Comparison of ENCODE assay signal across 8 cellular contexts in the genomic region with DNA sequence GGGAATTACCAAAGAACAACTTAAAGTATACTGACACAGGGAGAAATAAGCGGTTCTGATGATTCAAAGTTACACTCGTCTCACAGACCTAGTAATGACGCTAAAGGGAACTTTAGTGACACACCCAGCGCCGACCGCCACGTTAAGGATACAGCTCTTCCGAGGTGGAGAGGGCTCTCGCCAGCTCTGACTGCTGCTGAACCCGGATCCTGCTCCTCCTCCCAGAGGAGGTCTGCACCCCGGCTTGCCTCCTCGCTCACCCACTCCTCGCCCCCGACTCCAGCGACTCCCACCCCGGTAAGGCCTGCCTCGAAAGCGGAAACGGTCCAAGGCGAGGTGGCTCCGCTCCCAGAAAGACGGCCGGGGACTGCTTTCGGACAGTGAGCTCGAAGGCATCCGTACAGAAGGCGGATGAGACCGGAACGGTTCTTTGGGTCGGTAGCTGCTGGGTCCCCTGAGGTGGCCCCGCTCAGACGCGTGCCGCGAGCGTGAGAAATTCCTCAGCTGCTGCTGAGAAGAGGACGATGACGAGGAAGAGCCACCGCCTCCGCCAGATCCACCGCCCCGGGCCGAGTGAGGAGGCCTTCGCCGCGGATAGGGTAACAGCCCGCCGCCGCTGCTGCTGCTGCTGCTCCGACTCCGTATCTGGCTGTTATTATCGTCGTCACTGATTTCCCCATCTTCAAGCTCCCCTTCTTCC. TPM values are rescaled to one million over a fixed set of nuclear protein-coding genes. Genes with fewer than 3 reads are reported as not detected.
DNase-seq lines count a peak whose midpoint lies in the region; ATAC-seq and TF ChIP-seq lines count a peak whose summit lies in the region.

No MANE protein-coding gene starts in this region.

- no peak for TF ChIP-seq EP300 in gastroesophageal sphincter (IDR thresholded peaks at IDR 0.05)

- H3K36me3 ChIP-seq in BE2C (peaks cover 11% of the 10 kb centered on the region), RWPE2 (ENCODE audit: low read depth) (peaks cover 30% of the 10 kb centered on the region), gastroesophageal sphincter (peaks cover 0 to 22% of the 10 kb centered on the region in 2 donors)

- peaks cover 2% of the 10 kb centered on the region; the same call in 1 of the 2 replicates for H3K4me1 ChIP-seq in BE2C
- peaks cover 3% of the 10 kb centered on the region for H3K4me1 ChIP-seq in RWPE2 (ENCODE audit: insufficient read depth, poor library complexity, severe bottlenecking)
- peaks cover 0 to 47% (median 12%) of the 10 kb centered on the region in 3 donors for H3K4me1 ChIP-seq in gastroesophageal sphincter

- DNase-seq in BE2C (peak; percentile 48), GM19238 (ENCODE audit: insufficient read length, low spot score) (peak; percentile 4), RWPE2 (ENCODE audit: low spot score) (peak; percentile 70), activated gamma-delta T cell treated with Interleukin-2 at 50 U/mL for 16 hours (peak; percentile 51), omental fat pad (ENCODE audit: low spot score) (peak; percentile 43)

- ATAC-seq in HG03439 (IDR thresholded peaks at IDR 0.05; ENCODE audit: unreplicated experiment): peak; percentile 23
- peak; percentile 24 for ATAC-seq in RWPE2 (ENCODE audit: low read depth)
- ATAC-seq in gastroesophageal sphincter: peak; percentile 49
- ATAC-seq in omental fat pad (ENCODE audit: low FRiP score): peak; percentile 27

- WGBS in gastroesophageal sphincter (ENCODE audit: low coverage in 1 of 2), 2 donors: 0% methylated on average over 8 of the region's 53 CpGs

- TF ChIP-seq CTCF in BE2C (IDR thresholded peaks at IDR 0.05; ENCODE audit: low read depth, low read length) (no peak), RWPE2 (IDR thresholded peaks at IDR 0.05; ENCODE audit: poor library complexity, severe bottlenecking) (no peak), gastroesophageal sphincter (IDR thresholded peaks at IDR 0.05) (no peak), omental fat pad (IDR thresholded peaks at IDR 0.05) (no peak)

- H3K27me3 ChIP-seq in BE2C: no peaks in the 10 kb centered on the region
- H3K27me3 ChIP-seq in RWPE2 (ENCODE audit: insufficient read depth, poor library complexity, severe bottlenecking): no peaks in the 10 kb centered on the region
- H3K27me3 ChIP-seq in gastroesophageal sphincter: no peaks in the 10 kb centered on the region

- peak overlapping the region; percentile 96 for H3K4me3 ChIP-seq in BE2C (ENCODE audit: low read depth, low read length)
- H3K4me3 ChIP-seq in RWPE2 (ENCODE audit: severe bottlenecking): peak overlapping the region; percentile 66
- H3K4me3 ChIP-seq in gastroesophageal sphincter: peak overlapping the region; percentile 65 to 80

- TF ChIP-seq POLR2A in gastroesophageal sphincter (IDR thresholded peaks at IDR 0.05): peak in 1 of 2 donors; percentile 10

- H3K9me3 ChIP-seq in BE2C (no peaks in the 10 kb centered on the region), RWPE2 (ENCODE audit: severe bottlenecking) (no peaks in the 10 kb centered on the region), gastroesophageal sphincter (no peaks in the 10 kb centered on the region)

- H3K27ac ChIP-seq in RWPE2 (ENCODE audit: poor library complexity, severe bottlenecking) (peak overlapping the region; percentile 85), gastroesophageal sphincter (peak overlapping the region; percentile 91 to 98 (median 94)), temporal lobe (ENCODE audit: low read depth, low read length) (peak overlapping the region; percentile 90)

RNA-seq across cellular contexts. Expression of a gene that starts 0.6 kb away (rescaled TPM):
- 11.1 TPM for polyA plus RNA-seq in BE2C (2012; ENCODE audit: insufficient read depth, insufficient read length, low read depth)
- total RNA-seq in gastroesophageal sphincter (10 to 100 TPM; 17.1 to 65.2 (median 30.3) TPM), omental fat pad (100 to 1,000 TPM in 1 of 4 donors, 10 to 100 TPM in 3; 54.6 to 124 (median 85.5) TPM), temporal lobe (48.9 TPM)

RNA-seq across cellular contexts. Expression of a gene that starts 1.1 kb away (rescaled TPM):
- polyA plus RNA-seq in BE2C (2012; ENCODE audit: insufficient read depth, insufficient read length, low read depth): 3.7 TPM
- total RNA-seq in gastroesophageal sphincter (10 to 100 TPM in 1 of 4 donors, 1 to 10 TPM in 3; 2.3 to 19.5 (median 6.1) TPM), omental fat pad (10 to 100 TPM in 1 of 4 donors, 1 to 10 TPM in 3; 1.8 to 21.3 (median 5.9) TPM), temporal lobe (27.0 TPM)

RNA-seq across cellular contexts. Expression of a gene that starts 22.9 kb away (rescaled TPM):
- polyA plus RNA-seq in BE2C (2012; ENCODE audit: insufficient read depth, insufficient read length, low read depth): 30.0 TPM
- total RNA-seq in gastroesophageal sphincter (10 to 100 TPM; 15.5 to 28.9 (median 19.9) TPM), omental fat pad (10 to 100 TPM; 10.3 to 20.0 (median 16.7) TPM), temporal lobe (32.7 TPM)

Comparison
In these comparisons a context has a peak if more than half of its experiments do, and no peak if none do; other contexts are left out.
1. Peak in every context shown above with its lines: DNase-seq, ATAC-seq, H3K4me3 ChIP-seq and H3K27ac ChIP-seq.
2. DNase-seq: peak in every context shown above with its lines; median percentile 70 in RWPE2; 51 in activated gamma-delta T cell treated with Interleukin-2 at 50 U/mL for 16 hours; 48 in BE2C; 43 in omental fat pad; 4 in GM19238.